ENCODE assay signal across 8 cellular contexts in genomic region chr17:65099941-65100315, GRCh38. TPM values are rescaled to one million over a fixed set of nuclear protein-coding genes. Genes with fewer than 3 reads are reported as not detected.
DNase-seq lines count a peak whose midpoint lies in the region; ATAC-seq and FAIRE-seq lines count a peak whose summit lies in the region.

No MANE protein-coding gene starts in this region.

- FAIRE-seq in frontal cortex (lab: Jason Lieb, UNC) = no peak

- DNase-seq in CD1c-positive myeloid dendritic cell (ENCODE audit: extremely low spot score) = peak; percentile 80
- peak; percentile 81 for DNase-seq in SW480 (ENCODE audit: low spot score)
- peak; percentile 92 for DNase-seq in astrocyte of the hippocampus (ENCODE audit: low read depth, low spot score)
- DNase-seq in kidney tubule cell (ENCODE audit: low spot score) = peak; percentile 99
- peak; percentile 65 to 82 for DNase-seq in stimulated activated CD4-positive, alpha-beta T cell treated with anti-CD3 and anti-CD28 coated beads, Interleukin-4, amount 100 ng/mL, for 4 hours
- DNase-seq in frontal cortex (ENCODE audit: low spot score in 2 of 2) = no peak

- ATAC-seq in GM19324 (IDR thresholded peaks at IDR 0.05; ENCODE audit: low FRiP score, unreplicated experiment) = peak; percentile 59
- peak; percentile 83 for ATAC-seq in HG03342 (IDR thresholded peaks at IDR 0.05; ENCODE audit: unreplicated experiment)

RNA-seq across cellular contexts. Expression of gene RGS9, which starts 37.2 kb away (rescaled TPM):
- 15.1 TPM for total RNA-seq in frontal cortex

RNA-seq across cellular contexts. Expression of gene GNA13, which starts 43.4 kb away (rescaled TPM):
- 76.6 TPM for total RNA-seq in frontal cortex

Comparison
In these comparisons a context has a peak if more than half of its experiments do, and no peak if none do; other contexts are left out.
1. DNase-seq: peak in CD1c-positive myeloid dendritic cell (single experiment), SW480 (single experiment), astrocyte of the hippocampus (single experiment), kidney tubule cell (single experiment) and stimulated activated CD4-positive, alpha-beta T cell treated with anti-CD3 and anti-CD28 coated beads, Interleukin-4, amount 100 ng/mL, for 4 hours (2 of 2); none in frontal cortex (0 of 2).